1 cellular context compared by ENCODE assay signal in genomic region chr21:39346671-39347327, GRCh38.
TF ChIP-seq lines count a peak whose summit lies in the region.

No MANE protein-coding gene starts in this region.

TF ChIP-seq in HEK293, 187 proteins besides CTCF, POLR2A, EP300 and RAD21 (continued from another document):
- TF ChIP-seq, protein P1, sequence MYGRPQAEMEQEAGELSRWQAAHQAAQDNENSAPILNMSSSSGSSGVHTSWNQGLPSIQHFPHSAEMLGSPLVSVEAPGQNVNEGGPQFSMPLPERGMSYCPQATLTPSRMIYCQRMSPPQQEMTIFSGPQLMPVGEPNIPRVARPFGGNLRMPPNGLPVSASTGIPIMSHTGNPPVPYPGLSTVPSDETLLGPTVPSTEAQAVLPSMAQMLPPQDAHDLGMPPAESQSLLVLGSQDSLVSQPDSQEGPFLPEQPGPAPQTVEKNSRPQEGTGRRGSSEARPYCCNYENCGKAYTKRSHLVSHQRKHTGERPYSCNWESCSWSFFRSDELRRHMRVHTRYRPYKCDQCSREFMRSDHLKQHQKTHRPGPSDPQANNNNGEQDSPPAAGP (tag by site-specific recombination; IDR thresholded peaks at IDR 0.05) = no peak
- TF ChIP-seq SCRT2 (tag by site-specific recombination; IDR thresholded peaks at IDR 0.05) (peak; percentile 89), ZBTB26 (tag by site-specific recombination; optimal IDR thresholded peaks at IDR 0.05) (no peak), KLF8 (tag by site-specific recombination; IDR thresholded peaks at IDR 0.05) (no peak), ZNF366 (tag by site-specific recombination; conservative IDR thresholded peaks at IDR 0.05) (peak; percentile 51; the same call in 1 of the 2 replicates), ZNF18 (tag by site-specific recombination; IDR thresholded peaks at IDR 0.05) (no peak), SP7 (tag by site-specific recombination; IDR thresholded peaks at IDR 0.05) (no peak), ZNF549 (tag by site-specific recombination; IDR thresholded peaks at IDR 0.05) (no peak), PATZ1 (tag by site-specific recombination; IDR thresholded peaks at IDR 0.05) (no peak), TCF7L2 (IDR thresholded peaks at IDR 0.05; ENCODE audit: borderline replicate concordance, low read depth, low read length) (no peak), OSR2 (tag by site-specific recombination; IDR thresholded peaks at IDR 0.05) (no peak), ZBTB1 (tag by site-specific recombination; IDR thresholded peaks at IDR 0.05) (no peak), ZNF174 (tag by site-specific recombination; IDR thresholded peaks at IDR 0.05) (no peak), ZNF501 (tag by site-specific recombination; IDR thresholded peaks at IDR 0.05) (no peak), ZNF157 (tag by site-specific recombination; IDR thresholded peaks at IDR 0.05) (no peak), ZNF670 (tag by site-specific recombination; IDR thresholded peaks at IDR 0.05; ENCODE audit: low read depth) (no peak), ZNF433 (tag by site-specific recombination; IDR thresholded peaks at IDR 0.05; ENCODE audit: low read depth) (no peak), ZXDB (tag by site-specific recombination; IDR thresholded peaks at IDR 0.05) (0 out of 2 replicates have a peak, but pooled peaks have one; percentile 11), ZNF169 (tag by site-specific recombination; IDR thresholded peaks at IDR 0.05) (no peak), ZIC2 (tag by site-specific recombination; IDR thresholded peaks at IDR 0.05) (no peak), REST (tag by site-specific recombination; IDR thresholded peaks at IDR 0.05) (no peak), SP3 (tag by site-specific recombination; IDR thresholded peaks at IDR 0.05) (no peak)
- TF ChIP-seq, protein P2, sequence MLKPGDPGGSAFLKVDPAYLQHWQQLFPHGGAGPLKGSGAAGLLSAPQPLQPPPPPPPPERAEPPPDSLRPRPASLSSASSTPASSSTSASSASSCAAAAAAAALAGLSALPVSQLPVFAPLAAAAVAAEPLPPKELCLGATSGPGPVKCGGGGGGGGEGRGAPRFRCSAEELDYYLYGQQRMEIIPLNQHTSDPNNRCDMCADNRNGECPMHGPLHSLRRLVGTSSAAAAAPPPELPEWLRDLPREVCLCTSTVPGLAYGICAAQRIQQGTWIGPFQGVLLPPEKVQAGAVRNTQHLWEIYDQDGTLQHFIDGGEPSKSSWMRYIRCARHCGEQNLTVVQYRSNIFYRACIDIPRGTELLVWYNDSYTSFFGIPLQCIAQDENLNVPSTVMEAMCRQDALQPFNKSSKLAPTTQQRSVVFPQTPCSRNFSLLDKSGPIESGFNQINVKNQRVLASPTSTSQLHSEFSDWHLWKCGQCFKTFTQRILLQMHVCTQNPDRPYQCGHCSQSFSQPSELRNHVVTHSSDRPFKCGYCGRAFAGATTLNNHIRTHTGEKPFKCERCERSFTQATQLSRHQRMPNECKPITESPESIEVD (tag by site-specific recombination; IDR thresholded peaks at IDR 0.05) = peak; percentile 9; the same call in 1 of the 2 replicates
